In the genomic region with DNA sequence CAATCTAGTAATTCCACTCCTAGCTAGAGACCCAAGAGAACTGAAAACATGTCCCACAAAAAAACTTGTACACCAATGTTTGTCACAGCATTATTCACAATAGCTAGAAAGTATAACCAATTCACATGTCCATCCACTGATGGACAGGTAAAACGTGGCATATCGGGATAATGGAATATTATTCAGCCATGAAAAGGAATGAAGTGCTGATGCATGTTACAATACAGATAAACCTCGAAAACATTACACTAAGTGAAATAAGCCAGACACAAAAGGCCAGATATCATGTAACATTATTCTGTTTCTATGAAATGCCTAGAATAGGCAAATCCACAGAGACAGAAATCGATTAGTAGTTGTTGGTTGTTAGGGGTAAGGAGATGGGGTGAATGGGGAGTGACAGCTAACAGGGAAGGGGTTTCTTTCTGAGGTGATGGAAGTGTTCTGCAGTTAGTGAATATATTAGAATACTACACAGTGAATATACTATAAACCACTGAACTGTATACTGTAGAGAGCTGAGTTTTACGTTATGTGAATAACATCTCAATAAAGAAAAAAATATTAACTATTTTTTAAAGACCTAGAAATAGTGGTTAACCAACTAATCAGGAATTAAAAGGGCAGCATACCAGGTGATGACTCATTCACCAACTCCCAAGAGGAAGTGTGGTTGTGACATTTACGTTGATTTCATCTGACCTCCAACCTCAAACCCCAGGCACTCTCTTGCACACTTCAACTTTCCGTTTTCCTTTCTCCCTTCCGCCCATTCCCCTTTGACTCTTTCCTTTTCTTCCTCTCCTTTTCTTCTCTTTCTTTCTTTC, we compare ENCODE assay signal across 8 cellular contexts. TPM values are rescaled to one million over a fixed set of nuclear protein-coding genes. Genes with fewer than 3 reads are reported as not detected.
DNase-seq lines count a peak whose midpoint lies in the region; ATAC-seq and TF ChIP-seq lines count a peak whose summit lies in the region.

No MANE protein-coding gene starts in this region.

- intact Hi-C loops in CD8-positive, alpha-beta T cell (cut with DNase I, micrococcal nuclease): loop anchor here (1.0 to 5.0 kb wide), 2 partner anchors 32 to 34 kb away; no protein-coding TSS in a partner anchor

- H3K4me3 ChIP-seq in CD8-positive, alpha-beta T cell (ENCODE audit: low read depth, low read length): no peak overlapping the region

- no peaks in the 10 kb centered on the region for H3K27me3 ChIP-seq in CD8-positive, alpha-beta T cell (ENCODE audit: insufficient read depth, low read length)

- POLR2A ChIA-PET in CD8-positive, alpha-beta T cell (lab: Charles Lee): no interaction called here

- no peaks in the 10 kb centered on the region for H3K36me3 ChIP-seq in CD8-positive, alpha-beta T cell (ENCODE audit: insufficient read depth, low read length)

- H3K4me1 ChIP-seq in CD8-positive, alpha-beta T cell (ENCODE audit: insufficient read depth, low read length): peaks cover 4% of the 10 kb centered on the region

- H3K4me3 Mint-ChIP-seq in CD8-positive, alpha-beta T cell: peak overlapping the region; percentile 30

- ATAC-seq in CD8-positive, alpha-beta T cell: peak; percentile 44

- no peaks in the 10 kb centered on the region for H3K36me3 Mint-ChIP-seq in CD8-positive, alpha-beta T cell

- no peak for TF ChIP-seq CTCF in CD8-positive, alpha-beta T cell (IDR thresholded peaks at IDR 0.05)
- TF ChIP-seq CTCF in GM20000 (IDR thresholded peaks at IDR 0.05; ENCODE audit: extremely low read depth, missing control alignments): no peak

- H3K27me3 Mint-ChIP-seq in CD8-positive, alpha-beta T cell (ENCODE audit: low read depth): no peaks in the 10 kb centered on the region

- no peaks in the 10 kb centered on the region for H3K9me3 ChIP-seq in CD8-positive, alpha-beta T cell (ENCODE audit: low read length)

- H3K9me3 Mint-ChIP-seq in CD8-positive, alpha-beta T cell: no peaks in the 10 kb centered on the region

- DNase-seq in CD8-positive, alpha-beta T cell: peak in 2 of 7 experiments; percentile 26 to 31
- DNase-seq in GM20000 (ENCODE audit: low spot score) (peak; percentile 29), NCI-H226 (peak; percentile 49), fibroblast of gingiva (ENCODE audit: low read depth) (peak; percentile 64), NCI-H748 (lab: John Stamatoyannopoulos, UW; ENCODE audit: unreplicated experiment) (no peak), hippocampal formation (lab: John Stamatoyannopoulos, UW) (no peak), germinal center (ENCODE audit: low spot score) (no peak)
- DNase-seq in stimulated activated CD4-positive, alpha-beta T cell treated with anti-CD3 and anti-CD28 coated beads, Interleukin-2, amount 100 ng/mL, for 24 hours: no peak

- peaks cover 21% of the 10 kb centered on the region for H3K4me1 Mint-ChIP-seq in CD8-positive, alpha-beta T cell (ENCODE audit: low read depth)

- CTCF ChIA-PET in CD8-positive, alpha-beta T cell (lab: Charles Lee): interaction anchor here (1.4 kb wide), 1 partner anchor 162 kb away, joined by 3 read pairs; no protein-coding TSS in a partner anchor

- H3K27ac Mint-ChIP-seq in CD8-positive, alpha-beta T cell: peak overlapping the region; percentile 56

- H3K27ac ChIP-seq in CD8-positive, alpha-beta T cell (ENCODE audit: low read depth, low read length): no peak overlapping the region

RNA-seq across cellular contexts. Expression of a gene that starts 48.6 kb away (rescaled TPM):
- total RNA-seq in CD8-positive, alpha-beta T cell: 1 to 10 TPM; 2.9 to 4.2 TPM

Comparison
In these comparisons a context has a peak if more than half of its experiments do, and no peak if none do; other contexts are left out.
1. DNase-seq: peak in GM20000 (single experiment), NCI-H226 (single experiment) and fibroblast of gingiva (single experiment); none in NCI-H748 (single experiment), hippocampal formation (0 of 2), germinal center (single experiment) and stimulated activated CD4-positive, alpha-beta T cell treated with anti-CD3 and anti-CD28 coated beads, Interleukin-2, amount 100 ng/mL, for 24 hours (0 of 2).